Comparison of ENCODE assay signal across 2 cellular contexts in genomic region chr10:68135922-68136718, GRCh38.
A peak's percentile ranks its signal among the peaks of the same experiment; 100 is the strongest.
TF ChIP-seq lines count a peak whose summit lies in the region.

No MANE protein-coding gene starts in this region.

TF ChIP-seq in HCT116, 20 proteins besides CTCF, POLR2A, EP300 and RAD21 (continued from another document):
- TF ChIP-seq, protein P1, sequence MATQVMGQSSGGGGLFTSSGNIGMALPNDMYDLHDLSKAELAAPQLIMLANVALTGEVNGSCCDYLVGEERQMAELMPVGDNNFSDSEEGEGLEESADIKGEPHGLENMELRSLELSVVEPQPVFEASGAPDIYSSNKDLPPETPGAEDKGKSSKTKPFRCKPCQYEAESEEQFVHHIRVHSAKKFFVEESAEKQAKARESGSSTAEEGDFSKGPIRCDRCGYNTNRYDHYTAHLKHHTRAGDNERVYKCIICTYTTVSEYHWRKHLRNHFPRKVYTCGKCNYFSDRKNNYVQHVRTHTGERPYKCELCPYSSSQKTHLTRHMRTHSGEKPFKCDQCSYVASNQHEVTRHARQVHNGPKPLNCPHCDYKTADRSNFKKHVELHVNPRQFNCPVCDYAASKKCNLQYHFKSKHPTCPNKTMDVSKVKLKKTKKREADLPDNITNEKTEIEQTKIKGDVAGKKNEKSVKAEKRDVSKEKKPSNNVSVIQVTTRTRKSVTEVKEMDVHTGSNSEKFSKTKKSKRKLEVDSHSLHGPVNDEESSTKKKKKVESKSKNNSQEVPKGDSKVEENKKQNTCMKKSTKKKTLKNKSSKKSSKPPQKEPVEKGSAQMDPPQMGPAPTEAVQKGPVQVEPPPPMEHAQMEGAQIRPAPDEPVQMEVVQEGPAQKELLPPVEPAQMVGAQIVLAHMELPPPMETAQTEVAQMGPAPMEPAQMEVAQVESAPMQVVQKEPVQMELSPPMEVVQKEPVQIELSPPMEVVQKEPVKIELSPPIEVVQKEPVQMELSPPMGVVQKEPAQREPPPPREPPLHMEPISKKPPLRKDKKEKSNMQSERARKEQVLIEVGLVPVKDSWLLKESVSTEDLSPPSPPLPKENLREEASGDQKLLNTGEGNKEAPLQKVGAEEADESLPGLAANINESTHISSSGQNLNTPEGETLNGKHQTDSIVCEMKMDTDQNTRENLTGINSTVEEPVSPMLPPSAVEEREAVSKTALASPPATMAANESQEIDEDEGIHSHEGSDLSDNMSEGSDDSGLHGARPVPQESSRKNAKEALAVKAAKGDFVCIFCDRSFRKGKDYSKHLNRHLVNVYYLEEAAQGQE (IDR thresholded peaks at IDR 0.05; ENCODE audit: low read depth), result no peak
- TF ChIP-seq EZH2phosphoT487 (IDR thresholded peaks at IDR 0.05; ENCODE audit: borderline replicate concordance) (no peak), ZNF274 (IDR thresholded peaks at IDR 0.05; ENCODE audit: low read depth, low read length) (no peak), POLR2AphosphoS5 (IDR thresholded peaks at IDR 0.05; ENCODE audit: low read depth, low read length) (peak; percentile 45; the same call in 1 of the 2 replicates), SP1 (IDR thresholded peaks at IDR 0.05; ENCODE audit: low read depth) (peak; percentile 74), FOSL1 (IDR thresholded peaks at IDR 0.05; ENCODE audit: low read depth) (peak; percentile 95), ZBTB33 (IDR thresholded peaks at IDR 0.05; ENCODE audit: extremely low read depth, insufficient replicate concordance, low read length) (no peak)

TF ChIP-seq in WTC11, 78 proteins besides CTCF, POLR2A, EP300 and RAD21 (continued from another document):
- TF ChIP-seq, protein P2, sequence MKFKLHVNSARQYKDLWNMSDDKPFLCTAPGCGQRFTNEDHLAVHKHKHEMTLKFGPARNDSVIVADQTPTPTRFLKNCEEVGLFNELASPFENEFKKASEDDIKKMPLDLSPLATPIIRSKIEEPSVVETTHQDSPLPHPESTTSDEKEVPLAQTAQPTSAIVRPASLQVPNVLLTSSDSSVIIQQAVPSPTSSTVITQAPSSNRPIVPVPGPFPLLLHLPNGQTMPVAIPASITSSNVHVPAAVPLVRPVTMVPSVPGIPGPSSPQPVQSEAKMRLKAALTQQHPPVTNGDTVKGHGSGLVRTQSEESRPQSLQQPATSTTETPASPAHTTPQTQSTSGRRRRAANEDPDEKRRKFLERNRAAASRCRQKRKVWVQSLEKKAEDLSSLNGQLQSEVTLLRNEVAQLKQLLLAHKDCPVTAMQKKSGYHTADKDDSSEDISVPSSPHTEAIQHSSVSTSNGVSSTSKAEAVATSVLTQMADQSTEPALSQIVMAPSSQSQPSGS (CRISPR knock-in tag; IDR thresholded peaks at IDR 0.05; ENCODE audit: borderline replicate concordance, low read depth), result no peak
- TF ChIP-seq MLX (CRISPR knock-in tag; IDR thresholded peaks at IDR 0.05) (no peak), GABPB1 (CRISPR knock-in tag; IDR thresholded peaks at IDR 0.05) (no peak), SMAD3 (CRISPR knock-in tag; IDR thresholded peaks at IDR 0.05; ENCODE audit: borderline replicate concordance) (no peak), JAZF1 (CRISPR knock-in tag; IDR thresholded peaks at IDR 0.05) (no peak), STAT6 (CRISPR knock-in tag; conservative IDR thresholded peaks at IDR 0.05; ENCODE audit: low read depth) (no peak), MYBL2 (CRISPR knock-in tag; IDR thresholded peaks at IDR 0.05) (no peak)
- TF ChIP-seq, protein P3, sequence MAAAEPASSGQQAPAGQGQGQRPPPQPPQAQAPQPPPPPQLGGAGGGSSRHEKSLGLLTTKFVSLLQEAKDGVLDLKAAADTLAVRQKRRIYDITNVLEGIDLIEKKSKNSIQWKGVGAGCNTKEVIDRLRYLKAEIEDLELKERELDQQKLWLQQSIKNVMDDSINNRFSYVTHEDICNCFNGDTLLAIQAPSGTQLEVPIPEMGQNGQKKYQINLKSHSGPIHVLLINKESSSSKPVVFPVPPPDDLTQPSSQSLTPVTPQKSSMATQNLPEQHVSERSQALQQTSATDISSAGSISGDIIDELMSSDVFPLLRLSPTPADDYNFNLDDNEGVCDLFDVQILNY (CRISPR knock-in tag; IDR thresholded peaks at IDR 0.05), result no peak
